In the genomic region with DNA sequence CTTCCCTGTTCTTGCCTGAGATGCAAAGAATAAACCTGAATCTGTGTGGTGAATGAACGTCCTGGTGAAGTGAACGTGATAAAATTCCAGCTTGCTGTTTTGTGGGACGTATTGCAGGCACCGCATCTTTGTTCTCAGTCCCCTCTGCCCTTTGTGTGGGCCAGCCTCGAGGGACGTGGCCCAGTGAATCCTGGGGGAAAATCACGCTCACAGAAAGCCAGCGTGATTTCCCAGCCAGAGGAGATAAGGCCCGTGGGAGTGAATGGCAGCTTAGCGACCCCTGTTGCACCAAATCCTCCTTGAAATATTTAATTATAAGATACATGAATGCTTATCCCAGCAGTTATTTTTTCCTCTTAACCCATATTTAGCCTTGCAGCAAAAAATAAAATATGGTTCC, we compare ENCODE assay signal across 24 cellular contexts.
"Had no signal": no experiment of that assay in that cellular context is flagged by ENCODE, and none has a peak within 500 bp of the region (broad histone marks: within the 10 kb centered on the region; RNA-seq: fewer than 3 reads in every experiment).

No MANE protein-coding gene starts in this region.

- FAIRE-seq: colon, endometrium, islet of Langerhans, pancreas had no signal

- H3K9me3 ChIP-seq: body of pancreas, gastrocnemius medialis, pancreas, sigmoid colon, stomach had no signal

- H3K4me1 ChIP-seq: body of pancreas, pancreas had no signal

- H3K27ac ChIP-seq: body of pancreas, dorsolateral prefrontal cortex, gastrocnemius medialis, pancreas, sigmoid colon, stomach had no signal

- H3K27me3 ChIP-seq: body of pancreas, dorsolateral prefrontal cortex, gastrocnemius medialis, pancreas, sigmoid colon, stomach had no signal

- ATAC-seq: activated CD8-positive, alpha-beta T cell treated with anti-CD3 and anti-CD28 coated beads for 36 hours; body of pancreas; gastrocnemius medialis; left lobe of liver; pancreas; stimulated activated effector memory CD8-positive, alpha-beta T cell treated with anti-CD3 and anti-CD28 coated beads, Interleukin-12 subunit alpha, Interleukin-12 subunit beta, amount 100 ng/mL, for 72 hours; T-cell had no signal

- DNase-seq: activated CD4-positive, alpha-beta T cell treated with anti-CD3 and anti-CD28 coated beads, Interleukin-2, amount 10 ng/mL, durations not matched to agents 24 days and 14 days; activated CD4-positive, CD25-positive, alpha-beta regulatory T cell; activated CD8-positive, alpha-beta T cell treated with anti-CD3 and anti-CD28 coated beads for 36 hours; activated naive CD4-positive, alpha-beta T cell treated with Interleukin-2 at 50 U/mL for 16 hours; activated naive CD8-positive, alpha-beta T cell treated with anti-CD3 and anti-CD28 coated beads, Interleukin-2, amount 10 ng/mL, durations not matched to agents 7 days and 5 days; activated T-cell treated with anti-CD3 and anti-CD28 coated beads, Interleukin-2, amount 50 U/mL, for 24 hours; amygdala; body of pancreas; central memory CD4-positive, alpha-beta T cell; dorsolateral prefrontal cortex; erythroblast; gastrocnemius medialis; mammary epithelial cell; pancreas; sigmoid colon; stimulated activated CD4-positive, alpha-beta T cell treated with anti-CD3 and anti-CD28 coated beads, Interleukin-4, amount 100 ng/mL, for 24 hours; stomach; T-cell; T-helper 9 cell had no signal

- H3K4me3 ChIP-seq: body of pancreas, dorsolateral prefrontal cortex, gastrocnemius medialis, pancreas, sigmoid colon, stomach had no signal

- H3K36me3 ChIP-seq: gastrocnemius medialis, pancreas, sigmoid colon, stomach had no signal
